In the genomic region with DNA sequence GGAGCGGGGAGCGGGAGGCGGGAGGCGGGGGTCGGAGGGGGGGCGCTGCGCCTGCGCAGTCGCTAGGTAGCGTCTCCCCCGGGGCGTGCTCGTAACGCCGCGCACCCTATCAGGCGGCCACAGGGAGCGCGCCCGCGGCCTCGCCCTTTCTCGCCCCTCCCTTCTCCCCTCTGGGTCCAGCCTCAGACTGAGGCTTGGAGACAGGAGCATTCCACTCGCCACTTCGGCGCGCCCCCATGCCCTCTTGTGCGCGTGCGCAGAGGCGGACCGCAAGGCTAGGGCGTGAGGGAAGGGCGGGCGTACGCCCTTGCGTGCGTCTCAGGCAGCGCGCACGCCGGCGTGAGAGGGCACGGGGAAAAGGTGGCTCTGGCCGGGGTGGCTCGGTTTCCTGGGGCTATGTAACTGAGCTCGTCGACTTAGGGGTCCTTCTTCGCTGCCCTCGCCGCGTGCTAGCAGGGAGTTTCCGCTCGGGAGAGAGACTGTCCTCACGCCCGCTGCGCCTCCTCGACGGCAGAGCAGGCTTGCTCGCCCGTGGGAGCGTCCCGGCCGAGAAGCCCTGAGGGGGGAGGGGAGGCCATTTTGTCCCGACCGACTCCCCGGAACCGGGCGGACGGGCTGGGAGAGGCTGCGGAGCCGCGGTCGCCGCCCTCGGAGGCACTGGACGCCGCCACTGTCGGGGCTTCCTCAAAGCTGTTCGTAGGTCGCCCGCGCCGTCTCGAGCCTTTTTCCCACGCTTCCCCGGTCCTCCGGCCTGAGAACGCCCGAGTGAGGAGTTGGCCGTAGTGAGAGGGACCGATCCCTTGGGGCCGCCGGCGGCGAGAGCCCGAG, we compare ENCODE assay signal across 8 cellular contexts. TPM values are rescaled to one million over a fixed set of nuclear protein-coding genes. Genes with fewer than 3 reads are reported as not detected.
DNase-seq lines count a peak whose midpoint lies in the region; ATAC-seq and TF ChIP-seq lines count a peak whose summit lies in the region.

A gene (plus strand): TSS at position 316 of the 828 bp plus-strand sequence. CDS start 525 bp downstream, outside the sequence.

- H3K27me3 Mint-ChIP-seq in chondrocyte (ENCODE audit: low read depth) = no peaks in the 10 kb centered on the region

- peak within 1 kb of the TSS; percentile 82 for H3K4me3 Mint-ChIP-seq in chondrocyte (ENCODE audit: unreplicated experiment)

- ATAC-seq in HG03439 (IDR thresholded peaks at IDR 0.05; ENCODE audit: unreplicated experiment) = peak; percentile 87

- peak; percentile 96 for TF ChIP-seq POLR2A in GM19193 (IDR thresholded peaks at IDR 0.05; ENCODE audit: extremely low read depth, insufficient read depth, insufficient read length)

- peaks cover 39% of the 10 kb centered on the region for H3K4me1 Mint-ChIP-seq in chondrocyte (ENCODE audit: low read depth)

- H3K27ac Mint-ChIP-seq in chondrocyte (ENCODE audit: unreplicated experiment) = peak within 1 kb of the TSS; percentile 98

- no peaks in the 10 kb centered on the region for H3K36me3 Mint-ChIP-seq in chondrocyte (ENCODE audit: low read depth)

- no peak for TF ChIP-seq CTCF in chondrocyte (IDR thresholded peaks at IDR 0.05)

- H3K9me3 Mint-ChIP-seq in chondrocyte (ENCODE audit: low read depth) = no peaks in the 10 kb centered on the region

- DNase-seq in AML-193 (lab: John Stamatoyannopoulos, UW) (peak; percentile 93 to 97), NCI-H510A treated with DMSO at 0.1 percent for 48 hours (lab: John Stamatoyannopoulos, UW) (peak; percentile 95), chondrocyte (ENCODE audit: low spot score) (peak; percentile 99), kidney glomerular epithelial cell (lab: John Stamatoyannopoulos, UW) (peak; percentile 96)
- peak; percentile 97 to 98 for DNase-seq in activated CD4-positive, alpha-beta T cell treated with anti-CD3 and anti-CD28 coated beads for 24 hours (ENCODE audit: low read depth in 2 of 2)
- DNase-seq in stimulated activated CD4-positive, alpha-beta T cell treated with anti-CD3 and anti-CD28 coated beads, Interleukin-1b, Interleukin-23, amount 100 ng/mL, for 1 hour (ENCODE audit: low read depth in 2 of 2) = peak; percentile 94 to 98

RNA-seq across cellular contexts. Expression of the gene that starts here (rescaled TPM):
- 148 to 162 TPM (median 153 TPM) in 3 replicates for total RNA-seq in chondrocyte

Comparison
In these comparisons a context has a peak if more than half of its experiments do, and no peak if none do; other contexts are left out.
1. Peak in every context shown above with its lines: DNase-seq and ATAC-seq.